In genomic region chr21:14040386-14040785, GRCh38 we compare ENCODE assay signal across 19 cellular contexts.
DNase-seq lines count a peak whose midpoint lies in the region; ATAC-seq and TF ChIP-seq lines count a peak whose summit lies in the region.
"Had no signal": no experiment of that assay in that cellular context is flagged by ENCODE, and none has a peak within 500 bp of the region (broad histone marks: within the 10 kb centered on the region; RNA-seq: fewer than 3 reads in every experiment).

No MANE protein-coding gene starts in this region.

- no peaks in the 10 kb centered on the region for H3K36me3 Mint-ChIP-seq in activated T-helper 2 cell treated with anti-CD3 and anti-CD28 coated beads, Interferon-gamma antibody, Interleukin-2, Interleukin-4, amounts not matched to agents 10 μg/mL and 5 μg/mL and 100 μg/mL, durations not matched to agents 14 hours and 24 hours and 36 hours (ENCODE audit: low read depth)
- H3K36me3 Mint-ChIP-seq: CD4-positive, alpha-beta memory T cell had no signal

- no peaks in the 10 kb centered on the region for H3K27me3 Mint-ChIP-seq in activated T-helper 2 cell treated with anti-CD3 and anti-CD28 coated beads, Interferon-gamma antibody, Interleukin-2, Interleukin-4, amounts not matched to agents 10 μg/mL and 5 μg/mL and 100 μg/mL, durations not matched to agents 14 hours and 24 hours and 36 hours (ENCODE audit: low read depth)
- H3K27me3 Mint-ChIP-seq: CD4-positive, alpha-beta memory T cell; IgD-negative memory B cell had no signal

- no peak overlapping the region for H3K27ac Mint-ChIP-seq in activated T-helper 2 cell treated with anti-CD3 and anti-CD28 coated beads, Interferon-gamma antibody, Interleukin-2, Interleukin-4, amounts not matched to agents 10 μg/mL and 5 μg/mL and 100 μg/mL, durations not matched to agents 14 hours and 24 hours and 36 hours
- H3K27ac Mint-ChIP-seq: CD14-positive monocyte; CD4-positive, alpha-beta memory T cell; HFFc6; IgD-negative memory B cell had no signal

- peaks cover 8% of the 10 kb centered on the region for H3K4me1 Mint-ChIP-seq in activated T-helper 2 cell treated with anti-CD3 and anti-CD28 coated beads, Interferon-gamma antibody, Interleukin-2, Interleukin-4, amounts not matched to agents 10 μg/mL and 5 μg/mL and 100 μg/mL, durations not matched to agents 14 hours and 24 hours and 36 hours (ENCODE audit: low read depth)
- H3K4me1 Mint-ChIP-seq: CD4-positive, alpha-beta memory T cell; IgD-negative memory B cell had no signal

- TF ChIP-seq CTCF in GM10266 (IDR thresholded peaks at IDR 0.05; ENCODE audit: control insufficient read depth, insufficient read depth, low read depth, missing control alignments) = no peak

- no peak overlapping the region for H3K4me3 Mint-ChIP-seq in activated T-helper 2 cell treated with anti-CD3 and anti-CD28 coated beads, Interferon-gamma antibody, Interleukin-2, Interleukin-4, amounts not matched to agents 10 μg/mL and 5 μg/mL and 100 μg/mL, durations not matched to agents 14 hours and 24 hours and 36 hours (ENCODE audit: low read depth)
- H3K4me3 Mint-ChIP-seq: CD14-positive monocyte; CD4-positive, alpha-beta memory T cell; HFFc6; IgD-negative memory B cell had no signal

- ATAC-seq in GM18858 (IDR thresholded peaks at IDR 0.05; ENCODE audit: unreplicated experiment) (peak; percentile 37), HG02798 (IDR thresholded peaks at IDR 0.05; ENCODE audit: poor library complexity, unreplicated experiment) (peak; percentile 37), HG03565 (IDR thresholded peaks at IDR 0.05; ENCODE audit: unreplicated experiment) (peak; percentile 42), GM18909 (IDR thresholded peaks at IDR 0.05; ENCODE audit: poor library complexity, unreplicated experiment) (no peak)
- ATAC-seq: HCT116, HepG2 had no signal

- H3K9me3 Mint-ChIP-seq in activated T-helper 2 cell treated with anti-CD3 and anti-CD28 coated beads, Interferon-gamma antibody, Interleukin-2, Interleukin-4, amounts not matched to agents 10 μg/mL and 5 μg/mL and 100 μg/mL, durations not matched to agents 14 hours and 24 hours and 36 hours = no peaks in the 10 kb centered on the region
- H3K9me3 Mint-ChIP-seq: CD4-positive, alpha-beta memory T cell; HFFc6; IgD-negative memory B cell had no signal

- DNase-seq in activated T-helper 2 cell treated with anti-CD3 and anti-CD28 coated beads, Interferon-gamma antibody, Interleukin-2, Interleukin-4, amounts not matched to agents 10 μg/mL and 5 μg/mL and 100 μg/mL, durations not matched to agents 14 hours and 24 hours and 36 hours (ENCODE audit: low spot score) = no peak
- DNase-seq in GM10266 (ENCODE audit: extremely low spot score) = no peak
- DNase-seq in COLO668 (lab: John Stamatoyannopoulos, UW; ENCODE audit: unreplicated experiment) = no peak
- DNase-seq: 8988T; Calu3; CD4-positive, alpha-beta memory T cell; DMS79 treated with DMSO at 0.1 percent for 48 hours; GM23248; H7; HFFc6; KBM-7 had no signal

- intact Hi-C loops in activated T-helper 2 cell treated with anti-CD3 and anti-CD28 coated beads, Interferon-gamma antibody, Interleukin-2, Interleukin-4, amounts not matched to agents 10 μg/mL and 5 μg/mL and 100 μg/mL, durations not matched to agents 14 hours and 24 hours and 36 hours (cut with micrococcal nuclease) = no loop called here
